23 cellular contexts compared by ENCODE assay signal in the genomic region with DNA sequence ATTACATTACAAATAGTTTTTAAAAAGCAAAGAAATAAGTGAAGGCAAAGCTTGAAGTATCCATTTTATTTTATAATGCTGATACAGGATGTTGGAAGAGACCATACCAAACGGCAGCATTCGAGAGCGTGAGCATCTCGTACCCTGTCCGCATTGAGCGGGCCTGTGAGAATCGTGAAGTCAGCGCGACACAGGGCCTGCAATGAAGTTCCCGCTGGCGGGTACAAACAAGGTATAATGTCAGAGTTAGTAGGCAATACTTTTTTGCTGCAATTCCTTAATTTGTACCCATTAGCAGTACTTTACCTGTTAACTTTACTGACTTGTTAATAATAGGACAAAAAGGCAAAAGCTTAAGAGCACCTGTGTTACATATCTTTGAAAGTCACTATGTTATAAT.
"Had no signal": no experiment of that assay in that cellular context is flagged by ENCODE, and none has a peak within 500 bp of the region (broad histone marks: within the 10 kb centered on the region; RNA-seq: fewer than 3 reads in every experiment).

No MANE protein-coding gene starts in this region.

- DNase-seq: IMR-90, Karpas-422, KG1, MG63, NCI-H1092, NCI-H1105 treated with DMSO at 0.1 percent for 48 hours, NCI-H1417 treated with DMSO at 0.1 percent for 48 hours, NCI-H187, NCI-H2029, NCI-H2081 treated with DMSO at 0.1 percent for 48 hours, NCI-H2171, NCI-H226, NCI-H446, NCI-H510A, NCI-H524 treated with DMSO at 0.1 percent for 48 hours, NCI-H69, NCI-H774, Right ventricle myocardium superior, RPMI8226, SIG-M5 had no signal

- H3K9me3 ChIP-seq: MG63, SJSA1 had no signal

- H3K4me3 ChIP-seq: MG63, SJSA1, SK-N-MC had no signal

- H3K27me3 ChIP-seq: MG63, SJSA1 had no signal

- H3K4me1 ChIP-seq: SJSA1 had no signal

- FAIRE-seq: RCC 7860 had no signal

- H3K27ac ChIP-seq: SJSA1 had no signal
